Comparison of ENCODE assay signal across 15 cellular contexts in genomic region chrX:24309580-24310374, GRCh38. TPM values are rescaled to one million over a fixed set of nuclear protein-coding genes. Genes with fewer than 3 reads are reported as not detected.
"Had no signal": no experiment of that assay in that cellular context is flagged by ENCODE, and none has a peak within 500 bp of the region (broad histone marks: within the 10 kb centered on the region; RNA-seq: fewer than 3 reads in every experiment).

No MANE protein-coding gene starts in this region.

RNA-seq across cellular contexts. Expression of gene SUPT20HL2, which starts 4.1 kb away (rescaled TPM):
- total RNA-seq: natural killer cell, neural crest cell, osteocyte, pancreas, pulmonary artery endothelial cell, right atrium auricular region, sciatic nerve, spleen, suprapubic skin, transverse colon, upper lobe of right lung, urinary bladder had no signal
- polyA plus RNA-seq: pancreas, smooth muscle cell, spleen, thymus had no signal

RNA-seq across cellular contexts. Expression of gene SUPT20HL1, which starts 50.7 kb away (rescaled TPM):
- total RNA-seq: natural killer cell, neural crest cell, omental fat pad, osteocyte, pancreas, pulmonary artery endothelial cell, right atrium auricular region, sciatic nerve, smooth muscle cell, spleen, suprapubic skin, upper lobe of right lung had no signal
- polyA plus RNA-seq: pancreas, smooth muscle cell, spleen had no signal
